Comparison of ENCODE assay signal across 12 cellular contexts in the genomic region with DNA sequence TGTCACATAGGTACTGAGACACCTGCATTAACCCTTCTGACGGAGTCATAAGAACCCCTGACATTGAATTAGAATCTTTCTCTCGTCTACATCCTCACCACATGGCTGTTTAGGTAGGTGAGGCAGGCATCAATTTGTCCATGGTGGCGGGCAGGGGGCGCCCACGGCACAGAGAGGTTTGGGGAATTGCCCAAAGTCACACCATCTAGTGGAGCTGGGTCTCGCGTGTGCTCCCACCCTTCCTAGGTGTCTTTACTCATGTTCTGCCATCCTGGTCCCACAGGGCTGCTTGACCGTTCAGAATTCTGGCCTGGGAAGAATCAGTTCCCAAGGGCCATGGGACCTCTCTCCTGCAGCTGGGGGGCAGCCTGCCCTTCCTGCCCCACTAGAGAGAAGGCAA.
DNase-seq lines count a peak whose midpoint lies in the region; TF ChIP-seq lines count a peak whose summit lies in the region.
"Had no signal": no experiment of that assay in that cellular context is flagged by ENCODE, and none has a peak within 500 bp of the region (broad histone marks: within the 10 kb centered on the region; RNA-seq: fewer than 3 reads in every experiment).

No MANE protein-coding gene starts in this region.

- H3K4me1 Mint-ChIP-seq in T-helper 2 cell treated with Interferon-gamma antibody and Interleukin-4, amounts not matched to agents 5 μg/mL and 100 μg/mL, for 36 hours (ENCODE audit: low read depth) = peaks cover 2% of the 10 kb centered on the region
- H3K4me1 Mint-ChIP-seq: central memory CD8-positive, alpha-beta T cell had no signal

- H3K4me2 ChIP-seq in DOHH2 (ENCODE audit: low read length) = no peak overlapping the region

- H3K9me3 Mint-ChIP-seq in T-helper 2 cell treated with Interferon-gamma antibody and Interleukin-4, amounts not matched to agents 5 μg/mL and 100 μg/mL, for 36 hours = no peaks in the 10 kb centered on the region
- H3K9me3 Mint-ChIP-seq: activated CD8-positive, alpha-beta T cell treated with anti-CD3 and anti-CD28 coated beads for 36 hours; activated naive CD4-positive, alpha-beta T cell treated with anti-CD3 and anti-CD28 coated beads for 36 hours; central memory CD8-positive, alpha-beta T cell had no signal

- H3K9me3 ChIP-seq in DOHH2 (ENCODE audit: control insufficient read depth, insufficient read depth, low read length) = no peaks in the 10 kb centered on the region
- no peaks in the 10 kb centered on the region for H3K9me3 ChIP-seq in iPS-18c (ENCODE audit: control insufficient read depth, insufficient read depth, low read length)
- H3K9me3 ChIP-seq: sigmoid colon had no signal

- no peak overlapping the region for H3K4me3 Mint-ChIP-seq in T-helper 2 cell treated with Interferon-gamma antibody and Interleukin-4, amounts not matched to agents 5 μg/mL and 100 μg/mL, for 36 hours
- H3K4me3 Mint-ChIP-seq: activated CD8-positive, alpha-beta T cell treated with anti-CD3 and anti-CD28 coated beads for 36 hours; activated naive CD4-positive, alpha-beta T cell treated with anti-CD3 and anti-CD28 coated beads for 36 hours; CD4-positive, CD25-positive, alpha-beta regulatory T cell; central memory CD8-positive, alpha-beta T cell had no signal

- TF ChIP-seq CTCF in DOHH2 (IDR thresholded peaks at IDR 0.05; ENCODE audit: low read depth, low read length, poor library complexity, severe bottlenecking) (peak; percentile 50), LNCaP clone FGC (IDR thresholded peaks at IDR 0.05; ENCODE audit: control insufficient read depth, extremely low read depth, insufficient read depth) (0 out of 2 replicates have a peak, but pooled peaks have one; percentile 20)

- DNase-seq in LNCaP clone FGC (ENCODE audit: low read depth) = no peak
- no peak for DNase-seq in activated naive CD4-positive, alpha-beta T cell treated with Interleukin-2 at 50 U/mL for 16 hours
- DNase-seq in T-helper 2 cell treated with Interferon-gamma antibody and Interleukin-4, amounts not matched to agents 5 μg/mL and 100 μg/mL, for 36 hours (ENCODE audit: low spot score) = no peak
- no peak for DNase-seq in NCI-H345 (lab: John Stamatoyannopoulos, UW)
- DNase-seq: activated CD8-positive, alpha-beta T cell treated with anti-CD3 and anti-CD28 coated beads for 36 hours; activated naive CD4-positive, alpha-beta T cell treated with anti-CD3 and anti-CD28 coated beads for 36 hours; CD4-positive, CD25-positive, alpha-beta regulatory T cell; NCI-H2029 treated with DMSO at 0.1 percent for 48 hours; sigmoid colon had no signal

- peaks cover 5% of the 10 kb centered on the region; the same call in 1 of the 2 replicates for H3K27me3 ChIP-seq in DOHH2 (ENCODE audit: control insufficient read depth, low read length)
- H3K27me3 ChIP-seq: sigmoid colon had no signal

- no peaks in the 10 kb centered on the region for H3F3A ChIP-seq in DOHH2 (ENCODE audit: control insufficient read depth, insufficient read depth)

- H3K27me3 Mint-ChIP-seq in T-helper 2 cell treated with Interferon-gamma antibody and Interleukin-4, amounts not matched to agents 5 μg/mL and 100 μg/mL, for 36 hours (ENCODE audit: low read depth) = no peaks in the 10 kb centered on the region
- H3K27me3 Mint-ChIP-seq: activated CD8-positive, alpha-beta T cell treated with anti-CD3 and anti-CD28 coated beads for 36 hours; CD4-positive, CD25-positive, alpha-beta regulatory T cell; central memory CD8-positive, alpha-beta T cell had no signal

- H3K4me3 ChIP-seq in DOHH2 (ENCODE audit: low read length) = no peak overlapping the region
- no peak overlapping the region for H3K4me3 ChIP-seq in LNCaP clone FGC (ENCODE audit: low read depth, low read length)
- H3K4me3 ChIP-seq in iPS-18c (ENCODE audit: insufficient read depth, low read depth, low read length) = 0 out of 2 replicates have a peak overlapping the region, but pooled peaks have one; percentile 20
- H3K4me3 ChIP-seq: sigmoid colon had no signal

- no peaks in the 10 kb centered on the region for H4K20me1 ChIP-seq in DOHH2 (ENCODE audit: control insufficient read depth, insufficient read depth, low read depth, low read length)

- no peak overlapping the region for H3K27ac Mint-ChIP-seq in T-helper 2 cell treated with Interferon-gamma antibody and Interleukin-4, amounts not matched to agents 5 μg/mL and 100 μg/mL, for 36 hours
- H3K27ac Mint-ChIP-seq: activated CD8-positive, alpha-beta T cell treated with anti-CD3 and anti-CD28 coated beads for 36 hours; activated naive CD4-positive, alpha-beta T cell treated with anti-CD3 and anti-CD28 coated beads for 36 hours; CD4-positive, CD25-positive, alpha-beta regulatory T cell had no signal

- no peaks in the 10 kb centered on the region for H3K36me3 ChIP-seq in DOHH2 (ENCODE audit: control insufficient read depth, low read length)
- H3K36me3 ChIP-seq: sigmoid colon had no signal

- no peaks in the 10 kb centered on the region for H3K4me1 ChIP-seq in DOHH2 (ENCODE audit: control insufficient read depth, low read length)
- H3K4me1 ChIP-seq: sigmoid colon had no signal

- no peak overlapping the region for H3K27ac ChIP-seq in DOHH2 (ENCODE audit: low read depth, low read length)
- H3K27ac ChIP-seq: sigmoid colon had no signal

- no peaks in the 10 kb centered on the region for H3K79me2 ChIP-seq in DOHH2 (ENCODE audit: control insufficient read depth, low read length)

- H3K36me3 Mint-ChIP-seq in T-helper 2 cell treated with Interferon-gamma antibody and Interleukin-4, amounts not matched to agents 5 μg/mL and 100 μg/mL, for 36 hours (ENCODE audit: low read depth) = no peaks in the 10 kb centered on the region
- H3K36me3 Mint-ChIP-seq: CD4-positive, CD25-positive, alpha-beta regulatory T cell had no signal

- H3K9me2 ChIP-seq in DOHH2 (replicated peaks; ENCODE audit: control insufficient read depth, low read length) = no peaks in the 10 kb centered on the region
